8 cellular contexts compared by ENCODE assay signal in genomic region chr11:65872555-65873279, GRCh38. TPM values are rescaled to one million over a fixed set of nuclear protein-coding genes. Genes with fewer than 3 reads are reported as not detected.
DNase-seq lines count a peak whose midpoint lies in the region; ATAC-seq and TF ChIP-seq lines count a peak whose summit lies in the region.

EFEMP2 (minus strand) TSS chr11:65872800; CDS start chr11:65872354, 446 bp downstream.

- DNase-seq in GM12865 (ENCODE audit: low read depth): no peak
- DNase-seq in WERI-Rb-1: no peak
- DNase-seq in glomerular visceral epithelial cell (ENCODE audit: extremely low spot score): peak; percentile 56
- peak; percentile 66 to 81 (median 70) for DNase-seq in ovary
- no peak for DNase-seq in activated CD4-positive, CD25-positive, alpha-beta regulatory T cell (lab: John Stamatoyannopoulos, UW)
- DNase-seq in activated CD8-positive, alpha-beta memory T cell treated with anti-CD3 and anti-CD28 coated beads for 24 hours: no peak
- DNase-seq in NCI-H2196 (lab: John Stamatoyannopoulos, UW; ENCODE audit: unreplicated experiment): no peak

- H3K27me3 ChIP-seq in WERI-Rb-1 (ENCODE audit: insufficient read depth, low read depth, severe bottlenecking) (no peaks in the 10 kb centered on the region), ovary (no peaks in the 10 kb centered on the region)

- peaks cover 4% of the 10 kb centered on the region for H3K4me1 ChIP-seq in ovary (ENCODE audit: insufficient read depth)

- H3K9me3 ChIP-seq in WERI-Rb-1 (ENCODE audit: severe bottlenecking) (no peaks in the 10 kb centered on the region), ovary (no peaks in the 10 kb centered on the region)

- WGBS in ovary, 3 donors: 0 to 1% (median 0%) methylated on average over 10 to 74 of the region's 74 CpGs

- peak; percentile 25 for TF ChIP-seq POLR2A in ovary (IDR thresholded peaks at IDR 0.05)

- no peak for ATAC-seq in esophagus mucosa

- peaks cover 5% of the 10 kb centered on the region for H3K36me3 ChIP-seq in WERI-Rb-1
- no peaks in the 10 kb centered on the region for H3K36me3 ChIP-seq in ovary

- H3K27ac ChIP-seq in WERI-Rb-1: peak within 1 kb of the TSS; percentile 54
- peak within 1 kb of the TSS; percentile 85 to 96 for H3K27ac ChIP-seq in ovary

- TF ChIP-seq EP300 in ovary (IDR thresholded peaks at IDR 0.05): no peak

- intact Hi-C loops in ovary (cut with DNase I): no loop called here

- TF ChIP-seq CTCF in GM12865 (IDR thresholded peaks at IDR 0.05; ENCODE audit: insufficient read depth, low read depth, low read length, missing control alignments): no peak
- no peak for TF ChIP-seq CTCF in WERI-Rb-1 (IDR thresholded peaks at IDR 0.05; ENCODE audit: low read depth, low read length)
- TF ChIP-seq CTCF in ovary (IDR thresholded peaks at IDR 0.05): no peak

- H3K4me3 ChIP-seq in GM12865 (ENCODE audit: low read depth, low read length) (peak within 1 kb of the TSS; percentile 66), WERI-Rb-1 (ENCODE audit: low read depth, low read length) (peak within 1 kb of the TSS; percentile 74), ovary (peak within 1 kb of the TSS; percentile 63)

RNA-seq across cellular contexts. Expression of gene EFEMP2, which starts in this region (rescaled TPM):
- total RNA-seq in ovary (100 to 1,000 TPM in 5 of 7 donors, 10 to 100 TPM in 2; 48.2 to 172 (median 144) TPM), esophagus mucosa (4.6 TPM)
- polyA plus RNA-seq in ovary: 100 to 1,000 TPM in 1 of 2 donors, 10 to 100 TPM in 1; 46.6 to 109 TPM

Comparison
In these comparisons a context has a peak if more than half of its experiments do, and no peak if none do; other contexts are left out.
1. DNase-seq: peak in glomerular visceral epithelial cell (single experiment) and ovary (5 of 5); none in GM12865 (single experiment), WERI-Rb-1 (single experiment), activated CD4-positive, CD25-positive, alpha-beta regulatory T cell (0 of 4), activated CD8-positive, alpha-beta memory T cell treated with anti-CD3 and anti-CD28 coated beads for 24 hours (single experiment) and NCI-H2196 (single experiment).
2. Peak in every context shown above with its lines, with median percentiles within 50 percentile points of each other: H3K4me3 ChIP-seq.